In genomic region chr11:120336641-120337132, GRCh38 we compare ENCODE assay signal across 8 cellular contexts. TPM values are rescaled to one million over a fixed set of nuclear protein-coding genes. Genes with fewer than 3 reads are reported as not detected.
DNase-seq lines count a peak whose midpoint lies in the region; ATAC-seq, FAIRE-seq and TF ChIP-seq lines count a peak whose summit lies in the region.

No MANE protein-coding gene starts in this region.

- peaks cover 13 to 25% of the 10 kb centered on the region in 2 experiments; a peak in 4 of 5 replicates for H3K4me1 ChIP-seq in K562 (replicated peaks in 1 of 2; ENCODE audit: control insufficient read depth in 2 of 2, insufficient read depth in 2 of 2, low read length in 2 of 2)
- peaks cover 0 to 72% (median 46%) of the 10 kb centered on the region in 6 donors for H3K4me1 ChIP-seq in spleen

- TF ChIP-seq POLR2A in K562 (conservative IDR thresholded peaks at IDR 0.05) (no peak), spleen (IDR thresholded peaks at IDR 0.05) (no peak)

- H3K27me3 ChIP-seq in K562 (ENCODE audit: control insufficient read depth in 2 of 2, insufficient read depth in 2 of 2, low read length in 2 of 2) (no peaks in the 10 kb centered on the region), spleen (replicated peaks in 1 of 7) (peaks cover 0 to 85% (median under 1%) of the 10 kb centered on the region in 7 donors)

- POLR2A ChIA-PET in K562 (lab: Yijun Ruan, JAX), result interaction anchor here (0.5 to 1.6 kb wide), 4 partner anchors 13 to 109 kb away, joined by 3 read pairs; no protein-coding TSS in a partner anchor

- TF ChIP-seq EP300 in K562 (IDR thresholded peaks at IDR 0.05; ENCODE audit: low read length), result no peak

- ATAC-seq in HG02759 (IDR thresholded peaks at IDR 0.05; ENCODE audit: unreplicated experiment), result peak; percentile 37
- peak; percentile 50 for ATAC-seq in K562

- peaks cover 54% of the 10 kb centered on the region for H3K79me2 ChIP-seq in K562 (ENCODE audit: control insufficient read depth, insufficient read depth, low read length)

- H3K9me1 ChIP-seq in K562 (ENCODE audit: control insufficient read depth, insufficient read depth, low read length), result no peaks in the 10 kb centered on the region

- H3K4me3 ChIP-seq in K562 (peak overlapping the region; percentile 72), spleen (peak overlapping the region; percentile 73 to 94 (median 86))

- peak overlapping the region; percentile 61 for H2AFZ ChIP-seq in K562 (ENCODE audit: low read depth, low read length)

- DNase-seq in NCI-H1417 (lab: John Stamatoyannopoulos, UW) (peak in 2 of 3 experiments; percentile 44 to 82), NCI-H1417 treated with DMSO at 0.1 percent for 48 hours (lab: John Stamatoyannopoulos, UW) (no peak), K562 (ENCODE audit: extremely low read depth in 1 of 4, low spot score in 3 of 4) (peak; percentile 63 to 70 (median 68)), iPS-NIHi7 (ENCODE audit: extremely low spot score) (peak; percentile 64), spleen (no peak), GM19240 (ENCODE audit: insufficient read length, low spot score) (no peak)

- H3K4me2 ChIP-seq in K562 (ENCODE audit: insufficient read depth, low read length), result peak overlapping the region; percentile 98

- CTCF ChIA-PET in K562 (lab: Yijun Ruan, JAX; ENCODE audit: low intra/inter-chr PET ratio), result interaction anchor here (2.3 kb wide), 1 partner anchor 175 kb away, joined by 7 read pairs; the partner anchor contains the start of gene GRIK4

- TF ChIP-seq CTCF in K562 (IDR thresholded peaks at IDR 0.05 in 2 of 3, conservative IDR thresholded peaks at IDR 0.05 in 1 of 3; ENCODE audit: insufficient read depth in 2 of 3, low read depth in 1 of 3, low read length in 3 of 3), result no peak
- no peak for TF ChIP-seq CTCF in spleen (IDR thresholded peaks at IDR 0.05 in 8 of 11, conservative IDR thresholded peaks at IDR 0.05 in 3 of 11)

- in situ Hi-C loops in K562 (cut with MboI), result loop anchor here (5.0 kb wide), 1 partner anchor 166 kb away; no protein-coding TSS in a partner anchor

- H3K36me3 ChIP-seq in K562 (ENCODE audit: control insufficient read depth, insufficient read depth, low read length), result no peaks in the 10 kb centered on the region
- no peaks in the 10 kb centered on the region for H3K36me3 ChIP-seq in spleen

- H3K9me3 ChIP-seq in K562 (replicated peaks; ENCODE audit: control insufficient read depth, insufficient read depth, low read depth, low read length), result no peaks in the 10 kb centered on the region
- H3K9me3 ChIP-seq in spleen, result no peaks in the 10 kb centered on the region

- WGBS in K562 (ENCODE audit: insufficient coverage, low coverage, missing lambda C conversion rate), result 0% methylated on average over 17 of the region's 47 CpGs
- 0 to 2% (median 0%) methylated on average over 17 to 47 of the region's 47 CpGs for WGBS in spleen, 5 donors

- no TSS peak for BruUV-seq in K562 (replicated peaks; lab: Mats Ljungman, UMichigan)

- peaks cover 11% of the 10 kb centered on the region; the same call in 1 of the 2 replicates for H4K20me1 ChIP-seq in K562 (replicated peaks; ENCODE audit: control insufficient read depth, insufficient read depth, low read length)

- no peak for FAIRE-seq in K562 (lab: Jason Lieb, UNC)

- no peak for TF ChIP-seq RAD21 in K562 (CRISPR knock-in tag; conservative IDR thresholded peaks at IDR 0.05 in 1 of 2, IDR thresholded peaks at IDR 0.05 in 1 of 2)

- intact Hi-C loops in K562 (cut with micrococcal nuclease), result loop anchor here (5.0 to 10.0 kb wide), 3 partner anchors 51 to 348 kb away; no protein-coding TSS in a partner anchor
- intact Hi-C loops in spleen (cut with DNase I; ENCODE audit: low total_unique reads), result loop anchor here (10.0 kb wide), 1 partner anchor 348 kb away; no protein-coding TSS in a partner anchor

- peak overlapping the region; percentile 84 for H3K27ac ChIP-seq in K562 (ENCODE audit: extremely low read depth, low read depth, low read length)
- peak overlapping the region; percentile 81 to 95 (median 91) for H3K27ac ChIP-seq in spleen

- H3K9ac ChIP-seq in K562 (ENCODE audit: insufficient read depth in 1 of 2, low read depth in 2 of 2, low read length in 2 of 2), result peak overlapping the region; percentile 85 to 95

TF ChIP-seq in PFSK-1, 5 proteins besides CTCF, POLR2A, EP300 and RAD21:
- TF ChIP-seq SIN3A (IDR thresholded peaks at IDR 0.05; ENCODE audit: borderline replicate concordance, insufficient read depth, low read length), result peak; percentile 53; the same call in 1 of the 2 replicates
- no peak; the same call in 1 of the 2 replicates for TF ChIP-seq POLR2AphosphoS5 (IDR thresholded peaks at IDR 0.05; ENCODE audit: low read depth, low read length)

TF ChIP-seq in K562, 482 proteins besides CTCF, POLR2A, EP300 and RAD21 (continues in another document):
- no peak for TF ChIP-seq CC2D1A (IDR thresholded peaks at IDR 0.05)
- TF ChIP-seq RBFOX2 (IDR thresholded peaks at IDR 0.05; ENCODE audit: low read depth, low read length), result peak; percentile 53; the same call in 1 of the 2 replicates
- peak in 1 of 2 experiments; percentile 28; a peak in 2 of 4 replicates for TF ChIP-seq MAZ (CRISPR knock-in tag; conservative IDR thresholded peaks at IDR 0.05 in 1 of 2, IDR thresholded peaks at IDR 0.05 in 1 of 2)
- peak; percentile 31; the same call in 1 of the 2 replicates for TF ChIP-seq PHF8 (IDR thresholded peaks at IDR 0.05; ENCODE audit: borderline replicate concordance, low read length)
- TF ChIP-seq ZKSCAN8 (CRISPR knock-in tag; IDR thresholded peaks at IDR 0.05), result no peak
- TF ChIP-seq, protein P1, sequence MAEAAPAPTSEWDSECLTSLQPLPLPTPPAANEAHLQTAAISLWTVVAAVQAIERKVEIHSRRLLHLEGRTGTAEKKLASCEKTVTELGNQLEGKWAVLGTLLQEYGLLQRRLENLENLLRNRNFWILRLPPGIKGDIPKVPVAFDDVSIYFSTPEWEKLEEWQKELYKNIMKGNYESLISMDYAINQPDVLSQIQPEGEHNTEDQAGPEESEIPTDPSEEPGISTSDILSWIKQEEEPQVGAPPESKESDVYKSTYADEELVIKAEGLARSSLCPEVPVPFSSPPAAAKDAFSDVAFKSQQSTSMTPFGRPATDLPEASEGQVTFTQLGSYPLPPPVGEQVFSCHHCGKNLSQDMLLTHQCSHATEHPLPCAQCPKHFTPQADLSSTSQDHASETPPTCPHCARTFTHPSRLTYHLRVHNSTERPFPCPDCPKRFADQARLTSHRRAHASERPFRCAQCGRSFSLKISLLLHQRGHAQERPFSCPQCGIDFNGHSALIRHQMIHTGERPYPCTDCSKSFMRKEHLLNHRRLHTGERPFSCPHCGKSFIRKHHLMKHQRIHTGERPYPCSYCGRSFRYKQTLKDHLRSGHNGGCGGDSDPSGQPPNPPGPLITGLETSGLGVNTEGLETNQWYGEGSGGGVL (CRISPR knock-in tag; IDR thresholded peaks at IDR 0.05), result no peak
- TF ChIP-seq HMGN3 (IDR thresholded peaks at IDR 0.05; ENCODE audit: borderline replicate concordance, extremely low read depth, insufficient read length, low read depth, low read length), result peak; percentile 23
- peak; percentile 31; the same call in 1 of the 2 replicates for TF ChIP-seq MYC (IDR thresholded peaks at IDR 0.05; ENCODE audit: low read depth, low read length)
- TF ChIP-seq MYC (CRISPR knock-in tag; IDR thresholded peaks at IDR 0.05; ENCODE audit: borderline replicate concordance, low read depth), result no peak

RNA-seq across cellular contexts. Expression of gene ARHGEF12, which starts 0.5 kb away (rescaled TPM):
- polyA plus RNA-seq in PFSK-1 (2012; ENCODE audit: insufficient read length, low read depth), result 9.1 TPM
- total RNA-seq in K562 (2011; cell fraction: chromatin; rRNA removed; ENCODE audit: low replicate concordance), result 78.5 and 317 TPM in 2 replicates
- total RNA-seq in K562 (2011; cell fraction: nucleolus; rRNA removed), result 35.7 and 50.3 TPM in 2 replicates
- 118 and 168 TPM in 2 replicates for total RNA-seq in K562 (2011; cell fraction: nucleoplasm; rRNA removed)
- 25.6 and 29.5 TPM in 2 replicates for total RNA-seq in K562 (2014; rRNA removed)
- total RNA-seq in K562 (2014; rRNA removed; fragmentation: Illumina TruSeq; extraction: Trizol), result 51.7 and 61.3 TPM in 2 replicates
- 43.6 and 47.0 TPM in 2 replicates for total RNA-seq in K562 (2015; rRNA removed; fragmentation: Illumina TruSeq; extraction: Trizol)
- 39.9 and 44.6 TPM in 2 replicates for total RNA-seq in K562 (2021)
- 13.5 and 27.1 TPM in 2 replicates for polyA plus RNA-seq in K562 (2011; rRNA removed)
- polyA plus RNA-seq in K562 (2011; cell fraction: cytosol; rRNA removed), result 7.2 and 10.3 TPM in 2 replicates
- 20.7 and 25.6 TPM in 2 replicates for polyA plus RNA-seq in K562 (2011; cell fraction: nucleus; rRNA removed)
- polyA plus RNA-seq in K562 (2012), result 22.6 and 24.8 TPM in 2 replicates
- polyA plus RNA-seq in K562 (2014; fragmentation: Illumina TruSeq; extraction: Trizol), result 29.9 and 32.6 TPM in 2 replicates
- 1 to 10 TPM; 3.5 to 4.6 TPM for polyA plus RNA-seq in K562 (2014; fragmentation: Nextera tagmentation; extraction: Ambion mirVana)
- 17.8 and 19.3 TPM in 2 replicates for polyA plus RNA-seq in K562 (2014; rRNA removed)
- 104 and 139 TPM in 2 replicates for polyA minus RNA-seq in K562 (2011; rRNA and poly(A)+ RNA removed)
- polyA minus RNA-seq in K562 (2011; cell fraction: cytosol; rRNA and poly(A)+ RNA removed), result 29.9 and 49.9 TPM in 2 replicates
- 49.0 and 56.1 TPM in 2 replicates for polyA minus RNA-seq in K562 (2011; cell fraction: nucleus; rRNA and poly(A)+ RNA removed)
- 100 to 1,000 TPM in 3 of 7 donors, 10 to 100 TPM in 4; 80.0 to 122 (median 96.0) TPM for total RNA-seq in spleen
- polyA plus RNA-seq in spleen, result 10 to 100 TPM in 1 of 3 donors, 1 to 10 TPM in 2; 5.6 to 11.8 (median 5.7) TPM

RNA-seq across cellular contexts. Expression of gene TLCD5, which starts 11.6 kb away (rescaled TPM):
- 5.3 TPM for polyA plus RNA-seq in PFSK-1 (2012; ENCODE audit: insufficient read length, low read depth)
- total RNA-seq in K562 (2011; cell fraction: chromatin; rRNA removed; ENCODE audit: low replicate concordance), result 7.0 and 10.5 TPM in 2 replicates
- total RNA-seq in K562 (2011; cell fraction: nucleolus; rRNA removed), result 2.7 and 3.4 TPM in 2 replicates
- total RNA-seq in K562 (2011; cell fraction: nucleoplasm; rRNA removed), result 6.2 and 10.2 TPM in 2 replicates
- total RNA-seq in K562 (2014; rRNA removed) (1.3 TPM in 2 replicates), K562 (2014; rRNA removed; fragmentation: Illumina TruSeq; extraction: Trizol) (1.7 and 1.9 TPM in 2 replicates), K562 (2015; rRNA removed; fragmentation: Illumina TruSeq; extraction: Trizol) (0.75 and 0.94 TPM in 2 replicates), K562 (2021) (1.3 and 1.4 TPM in 2 replicates), spleen (1 to 10 TPM; 3.1 to 6.6 (median 4.7) TPM)
- polyA plus RNA-seq in K562 (2011; rRNA removed) (4.8 and 5.1 TPM in 2 replicates), K562 (2014; fragmentation: Illumina TruSeq; extraction: Trizol) (1.3 and 1.8 TPM in 2 replicates), K562 (2014; fragmentation: Nextera tagmentation; extraction: Ambion mirVana) (1 to 10 TPM; 1.6 to 1.7 TPM), K562 (2014; rRNA removed) (1.5 and 1.8 TPM in 2 replicates), spleen (1 to 10 TPM in 2 of 3 donors, under 1 TPM in 1; 0.93 to 1.6 (median 1.4) TPM)
- 2.1 and 4.5 TPM in 2 replicates for polyA plus RNA-seq in K562 (2011; cell fraction: cytosol; rRNA removed)
- polyA plus RNA-seq in K562 (2011; cell fraction: nucleus; rRNA removed), result 7.0 and 8.1 TPM in 2 replicates
- 1.0 and 2.1 TPM in 2 replicates for polyA plus RNA-seq in K562 (2012)
- 2.9 and 3.4 TPM in 2 replicates for polyA minus RNA-seq in K562 (2011; rRNA and poly(A)+ RNA removed)
- polyA minus RNA-seq in K562 (2011; cell fraction: cytosol; rRNA and poly(A)+ RNA removed), result 1.2 and 2.9 TPM in 2 replicates
- polyA minus RNA-seq in K562 (2011; cell fraction: nucleus; rRNA and poly(A)+ RNA removed), result 1.9 and 3.1 TPM in 2 replicates

Comparison
In these comparisons a context has a peak if more than half of its experiments do, and no peak if none do; other contexts are left out.
1. DNase-seq: peak in NCI-H1417 (2 of 3), K562 (4 of 4) and iPS-NIHi7 (single experiment); none in NCI-H1417 treated with DMSO at 0.1 percent for 48 hours (single experiment), spleen (single experiment) and GM19240 (single experiment).